In genomic region chr20:21681219-21681931, GRCh38 we compare ENCODE assay signal across 1 cellular context.
TF ChIP-seq lines count a peak whose summit lies in the region.

No MANE protein-coding gene starts in this region.

TF ChIP-seq in SK-N-SH treated with all-trans-retinoic acid at 6 μM for 48 hours, 23 proteins besides CTCF, POLR2A, EP300 and RAD21 (continued from another document):
- TF ChIP-seq, protein P1, sequence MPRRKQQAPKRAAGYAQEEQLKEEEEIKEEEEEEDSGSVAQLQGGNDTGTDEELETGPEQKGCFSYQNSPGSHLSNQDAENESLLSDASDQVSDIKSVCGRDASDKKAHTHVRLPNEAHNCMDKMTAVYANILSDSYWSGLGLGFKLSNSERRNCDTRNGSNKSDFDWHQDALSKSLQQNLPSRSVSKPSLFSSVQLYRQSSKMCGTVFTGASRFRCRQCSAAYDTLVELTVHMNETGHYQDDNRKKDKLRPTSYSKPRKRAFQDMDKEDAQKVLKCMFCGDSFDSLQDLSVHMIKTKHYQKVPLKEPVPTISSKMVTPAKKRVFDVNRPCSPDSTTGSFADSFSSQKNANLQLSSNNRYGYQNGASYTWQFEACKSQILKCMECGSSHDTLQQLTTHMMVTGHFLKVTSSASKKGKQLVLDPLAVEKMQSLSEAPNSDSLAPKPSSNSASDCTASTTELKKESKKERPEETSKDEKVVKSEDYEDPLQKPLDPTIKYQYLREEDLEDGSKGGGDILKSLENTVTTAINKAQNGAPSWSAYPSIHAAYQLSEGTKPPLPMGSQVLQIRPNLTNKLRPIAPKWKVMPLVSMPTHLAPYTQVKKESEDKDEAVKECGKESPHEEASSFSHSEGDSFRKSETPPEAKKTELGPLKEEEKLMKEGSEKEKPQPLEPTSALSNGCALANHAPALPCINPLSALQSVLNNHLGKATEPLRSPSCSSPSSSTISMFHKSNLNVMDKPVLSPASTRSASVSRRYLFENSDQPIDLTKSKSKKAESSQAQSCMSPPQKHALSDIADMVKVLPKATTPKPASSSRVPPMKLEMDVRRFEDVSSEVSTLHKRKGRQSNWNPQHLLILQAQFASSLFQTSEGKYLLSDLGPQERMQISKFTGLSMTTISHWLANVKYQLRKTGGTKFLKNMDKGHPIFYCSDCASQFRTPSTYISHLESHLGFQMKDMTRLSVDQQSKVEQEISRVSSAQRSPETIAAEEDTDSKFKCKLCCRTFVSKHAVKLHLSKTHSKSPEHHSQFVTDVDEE (CRISPR knock-in tag; IDR thresholded peaks at IDR 0.05): no peak
- no peak for TF ChIP-seq POU6F1 (CRISPR knock-in tag; IDR thresholded peaks at IDR 0.05; ENCODE audit: borderline replicate concordance, low read depth)
